ENCODE assay signal across 21 cellular contexts in the genomic region with DNA sequence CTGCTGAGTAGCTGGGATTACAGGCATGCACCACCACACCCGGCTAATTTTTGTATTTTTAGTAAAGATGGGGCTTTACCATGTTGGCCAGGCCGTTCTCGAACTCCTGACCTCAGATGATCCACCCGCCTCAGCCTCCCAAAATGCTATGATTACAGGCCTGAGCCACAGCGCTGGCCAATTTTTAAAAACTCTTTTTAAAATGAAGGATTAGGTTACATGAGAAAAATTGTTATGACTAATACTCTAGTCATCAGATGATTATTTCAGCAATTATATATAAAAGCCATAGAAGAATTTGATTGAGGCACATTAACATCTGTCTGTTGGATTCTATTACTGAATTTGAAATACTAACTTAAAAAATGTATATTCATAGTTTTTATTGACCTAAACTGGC.
A peak's percentile ranks its signal among the peaks of the same experiment; 100 is the strongest.
DNase-seq lines count a peak whose midpoint lies in the region; ATAC-seq, FAIRE-seq and TF ChIP-seq lines count a peak whose summit lies in the region.
"Had no signal": no experiment of that assay in that cellular context is flagged by ENCODE, and none has a peak within 500 bp of the region (broad histone marks: within the 10 kb centered on the region; RNA-seq: fewer than 3 reads in every experiment).

No MANE protein-coding gene starts in this region.

- TF ChIP-seq POLR2A in A549 (IDR thresholded peaks at IDR 0.05; ENCODE audit: low read length), result no peak

- H2AFZ ChIP-seq in astrocyte (ENCODE audit: low read depth, low read length), result no peak overlapping the region

- H3K36me3 Mint-ChIP-seq in astrocyte (ENCODE audit: low read depth, unreplicated experiment), result no peaks in the 10 kb centered on the region
- no peaks in the 10 kb centered on the region for H3K36me3 Mint-ChIP-seq in effector memory CD8-positive, alpha-beta T cell (ENCODE audit: insufficient read depth)
- H3K36me3 Mint-ChIP-seq: stimulated activated effector memory CD8-positive, alpha-beta T cell treated with anti-CD3 and anti-CD28 coated beads, Interleukin-12 subunit alpha, Interleukin-12 subunit beta, amount 100 ng/mL, for 72 hours had no signal

- no peaks in the 10 kb centered on the region for H3K36me3 ChIP-seq in astrocyte (ENCODE audit: insufficient read depth, low read length)
- H3K36me3 ChIP-seq in psoas muscle (ENCODE audit: insufficient read depth in 1 of 2, low read depth in 1 of 2), result no peaks in the 10 kb centered on the region
- H3K36me3 ChIP-seq: prostate gland had no signal

- WGBS in A549 (ENCODE audit: missing lambda C conversion rate), result 65% methylated on average over 5 of the region's 5 CpGs
- 55 to 78% (median 68%) methylated on average over 5 of the region's 5 CpGs for WGBS in psoas muscle, 3 donors

- intact Hi-C loops in psoas muscle (cut with DNase I), result no loop called here

- no peak overlapping the region for H3K27ac ChIP-seq in A549
- no peak overlapping the region for H3K27ac ChIP-seq in astrocyte (ENCODE audit: low read depth, low read length)
- no peak overlapping the region for H3K27ac ChIP-seq in psoas muscle
- H3K27ac ChIP-seq: prostate gland had no signal

- peaks cover 2% of the 10 kb centered on the region for H3K27me3 Mint-ChIP-seq in astrocyte (ENCODE audit: low read depth, unreplicated experiment)
- peaks cover 6 to 18% of the 10 kb centered on the region in 2 donors for H3K27me3 Mint-ChIP-seq in effector memory CD8-positive, alpha-beta T cell
- H3K27me3 Mint-ChIP-seq: CD4-positive, alpha-beta T cell; dendritic cell treated with granulocyte-macrophage colony-stimulating factor and Interleukin-4, amounts not matched to agents 40 ng/mL and 50 ng/mL, for 4 days had no signal

- H3K4me1 ChIP-seq in A549, result no peaks in the 10 kb centered on the region
- H3K4me1 ChIP-seq in astrocyte (ENCODE audit: insufficient read depth, low read length), result no peaks in the 10 kb centered on the region
- no peaks in the 10 kb centered on the region for H3K4me1 ChIP-seq in psoas muscle
- H3K4me1 ChIP-seq: prostate gland had no signal

- H3K4me3 ChIP-seq in A549 (no peak overlapping the region), astrocyte (ENCODE audit: insufficient read depth, low read depth, low read length) (no peak overlapping the region), fibroblast of the aortic adventitia (ENCODE audit: low read depth, low read length) (no peak overlapping the region), psoas muscle (no peak overlapping the region)
- H3K4me3 ChIP-seq: prostate gland had no signal

- CTCF ChIA-PET in A549 (lab: Yijun Ruan, JAX), result no interaction called here

- TF ChIP-seq EP300 in A549 (IDR thresholded peaks at IDR 0.05), result no peak

- POLR2A ChIA-PET in A549 (lab: Yijun Ruan, JAX), result no interaction called here

- H3K4me2 ChIP-seq in A549, result no peak overlapping the region
- no peak overlapping the region for H3K4me2 ChIP-seq in astrocyte (ENCODE audit: low read length)

- no peak overlapping the region for H3K27ac Mint-ChIP-seq in astrocyte (ENCODE audit: unreplicated experiment)
- H3K27ac Mint-ChIP-seq in effector memory CD8-positive, alpha-beta T cell, result no peak overlapping the region
- H3K27ac Mint-ChIP-seq: activated CD8-positive, alpha-beta memory T cell treated with anti-CD3 and anti-CD28 coated beads, Interleukin-2, amount 10 ng/mL, durations not matched to agents 7 days and 5 days; CD4-positive, alpha-beta T cell; dendritic cell treated with granulocyte-macrophage colony-stimulating factor and Interleukin-4, amounts not matched to agents 40 ng/mL and 50 ng/mL, for 4 days; nephron progenitor cell; stimulated activated effector memory CD8-positive, alpha-beta T cell treated with anti-CD3 and anti-CD28 coated beads, Interleukin-12 subunit alpha, Interleukin-12 subunit beta, amount 100 ng/mL, for 72 hours had no signal

- H3K9me3 ChIP-seq in A549, result peaks cover 21% of the 10 kb centered on the region
- no peaks in the 10 kb centered on the region for H3K9me3 ChIP-seq in astrocyte (ENCODE audit: insufficient read depth, low read depth, low read length)
- H3K9me3 ChIP-seq in psoas muscle, result peaks cover 14% of the 10 kb centered on the region
- H3K9me3 ChIP-seq: prostate gland had no signal

- H3K27me3 ChIP-seq in astrocyte (ENCODE audit: insufficient read depth, low read length) (no peaks in the 10 kb centered on the region), psoas muscle (ENCODE audit: insufficient read depth in 3 of 3, low read length in 2 of 3) (no peaks in the 10 kb centered on the region)

- ATAC-seq in A549, result no peak
- no peak for ATAC-seq in effector memory CD8-positive, alpha-beta T cell (replicated peaks)
- ATAC-seq in HG03342 (IDR thresholded peaks at IDR 0.05; ENCODE audit: unreplicated experiment), result no peak
- no peak for ATAC-seq in psoas muscle
- ATAC-seq: activated CD4-positive, CD25-positive, alpha-beta regulatory T cell treated with anti-CD3 and anti-CD28 coated beads, Interleukin-2, amount 50 U/mL, for 24 hours; activated CD8-positive, alpha-beta memory T cell treated with anti-CD3 and anti-CD28 coated beads, Interleukin-2, amount 10 ng/mL, durations not matched to agents 7 days and 5 days; stimulated activated effector memory CD8-positive, alpha-beta T cell treated with anti-CD3 and anti-CD28 coated beads, Interleukin-12 subunit alpha, Interleukin-12 subunit beta, amount 100 ng/mL, for 72 hours had no signal

- H4K20me1 ChIP-seq in astrocyte (ENCODE audit: insufficient read depth, low read length), result no peaks in the 10 kb centered on the region

- no peak overlapping the region for H3K4me3 Mint-ChIP-seq in astrocyte (ENCODE audit: unreplicated experiment)
- no peak overlapping the region for H3K4me3 Mint-ChIP-seq in effector memory CD8-positive, alpha-beta T cell
- H3K4me3 Mint-ChIP-seq: activated CD8-positive, alpha-beta memory T cell treated with anti-CD3 and anti-CD28 coated beads, Interleukin-2, amount 10 ng/mL, durations not matched to agents 7 days and 5 days; CD4-positive, alpha-beta T cell; dendritic cell treated with granulocyte-macrophage colony-stimulating factor and Interleukin-4, amounts not matched to agents 40 ng/mL and 50 ng/mL, for 4 days; nephron progenitor cell; stimulated activated effector memory CD8-positive, alpha-beta T cell treated with anti-CD3 and anti-CD28 coated beads, Interleukin-12 subunit alpha, Interleukin-12 subunit beta, amount 100 ng/mL, for 72 hours had no signal

- TF ChIP-seq CTCF in A549 (IDR thresholded peaks at IDR 0.05) (no peak), astrocyte (IDR thresholded peaks at IDR 0.05; ENCODE audit: insufficient read depth, low read depth, low read length) (no peak), fibroblast of the aortic adventitia (IDR thresholded peaks at IDR 0.05; ENCODE audit: insufficient read depth, low read length) (no peak), psoas muscle (IDR thresholded peaks at IDR 0.05) (no peak)

- FAIRE-seq in A549 (lab: Jason Lieb, UNC), result peak; percentile 43
- no peak for FAIRE-seq in HTR-8/SVneo (lab: Jason Lieb, UNC)
- no peak for FAIRE-seq in astrocyte (lab: Jason Lieb, UNC)
- FAIRE-seq: H1 had no signal

- DNase-seq in A549 (ENCODE audit: low read depth in 1 of 2, low spot score in 1 of 2) (no peak), HTR-8/SVneo (ENCODE audit: insufficient read length, low spot score) (peak; percentile 7), astrocyte (ENCODE audit: low read depth) (peak; percentile 49), fibroblast of the aortic adventitia (ENCODE audit: low read depth) (peak; percentile 45), psoas muscle (no peak), NCI-H524 treated with DMSO at 0.1 percent for 48 hours (lab: John Stamatoyannopoulos, UW) (no peak)
- DNase-seq in effector memory CD8-positive, alpha-beta T cell, result no peak
- DNase-seq: activated CD8-positive, alpha-beta memory T cell treated with anti-CD3 and anti-CD28 coated beads, Interleukin-2, amount 10 ng/mL, durations not matched to agents 7 days and 5 days; amygdala; CD4-positive, alpha-beta T cell; DMS79 treated with DMSO at 0.1 percent for 48 hours; NCI-H1694; nephron progenitor cell; T-helper 9 cell; trophoblast cell had no signal

- no peaks in the 10 kb centered on the region for H3K4me1 Mint-ChIP-seq in astrocyte (ENCODE audit: low read depth, unreplicated experiment)
- no peaks in the 10 kb centered on the region for H3K4me1 Mint-ChIP-seq in effector memory CD8-positive, alpha-beta T cell (ENCODE audit: low read depth in 2 of 2)
- H3K4me1 Mint-ChIP-seq: activated CD8-positive, alpha-beta memory T cell treated with anti-CD3 and anti-CD28 coated beads, Interleukin-2, amount 10 ng/mL, durations not matched to agents 7 days and 5 days; nephron progenitor cell; stimulated activated effector memory CD8-positive, alpha-beta T cell treated with anti-CD3 and anti-CD28 coated beads, Interleukin-12 subunit alpha, Interleukin-12 subunit beta, amount 100 ng/mL, for 72 hours had no signal

- peaks cover 8% of the 10 kb centered on the region for H3K9me3 Mint-ChIP-seq in astrocyte (ENCODE audit: unreplicated experiment)
- no peaks in the 10 kb centered on the region for H3K9me3 Mint-ChIP-seq in effector memory CD8-positive, alpha-beta T cell

- TF ChIP-seq RAD21 in A549 (conservative IDR thresholded peaks at IDR 0.05 in 1 of 2, IDR thresholded peaks at IDR 0.05 in 1 of 2), result no peak

- no peak overlapping the region for H3K9ac ChIP-seq in astrocyte (ENCODE audit: low read length)

- no peaks in the 10 kb centered on the region for H3K79me2 ChIP-seq in astrocyte (ENCODE audit: insufficient read depth, low read length)

TF ChIP-seq in A549, 52 proteins besides CTCF, POLR2A, EP300 and RAD21 (continues in another document):
- no peak for TF ChIP-seq ATOH8 (CRISPR knock-in tag; IDR thresholded peaks at IDR 0.05; ENCODE audit: low read depth)

Comparison
In these comparisons a context has a peak if more than half of its experiments do, and no peak if none do; other contexts are left out.
1. DNase-seq: peak in HTR-8/SVneo (single experiment), astrocyte (single experiment) and fibroblast of the aortic adventitia (single experiment); none in A549 (0 of 2), effector memory CD8-positive, alpha-beta T cell (0 of 3), psoas muscle (0 of 2) and NCI-H524 treated with DMSO at 0.1 percent for 48 hours (single experiment).